15 cellular contexts compared by ENCODE assay signal in the genomic region with DNA sequence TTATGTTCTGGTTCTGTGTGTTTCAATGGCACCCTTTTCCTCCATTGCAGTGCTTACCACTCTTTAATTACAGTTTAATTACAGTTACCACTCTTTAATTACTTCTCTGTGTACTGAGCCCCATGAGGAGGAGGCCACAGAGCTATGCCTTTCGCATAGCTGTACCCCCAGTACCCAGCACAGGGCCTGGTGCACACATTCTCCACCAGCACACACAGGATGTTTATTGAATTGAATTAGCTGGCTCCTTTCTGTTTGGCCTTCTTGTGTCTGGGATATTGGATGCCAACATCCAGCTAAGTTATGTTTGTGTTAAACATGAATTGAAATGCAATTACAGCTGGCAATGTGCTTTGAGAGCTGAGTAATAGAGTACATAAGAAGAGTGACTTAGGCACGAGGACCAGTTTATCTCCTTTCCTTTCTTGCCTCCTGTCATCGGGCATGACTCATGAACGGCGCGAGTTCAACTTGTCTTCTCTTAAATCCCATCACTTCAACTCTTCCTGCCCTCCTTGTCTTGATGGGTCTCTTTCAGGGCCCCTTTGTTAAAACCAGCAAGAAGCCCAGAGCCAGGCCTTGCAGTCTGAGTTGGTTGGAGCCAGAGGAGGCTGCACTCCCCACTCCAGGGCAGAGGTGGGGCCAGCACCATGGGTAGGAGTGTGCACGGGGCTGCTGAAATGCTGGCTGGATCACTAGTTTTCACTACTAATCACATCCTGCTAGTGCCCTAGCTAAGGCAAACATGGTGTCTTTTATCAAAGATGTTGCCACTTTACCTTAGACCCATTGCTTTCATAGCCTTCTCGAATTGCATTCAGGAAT.
DNase-seq lines count a peak whose midpoint lies in the region; ATAC-seq lines count a peak whose summit lies in the region.
"Had no signal": no experiment of that assay in that cellular context is flagged by ENCODE, and none has a peak within 500 bp of the region (broad histone marks: within the 10 kb centered on the region; RNA-seq: fewer than 3 reads in every experiment).

No MANE protein-coding gene starts in this region.

- H3K27ac ChIP-seq in cingulate gyrus (ENCODE audit: low read depth, low read length): peak overlapping the region; percentile 58
- H3K27ac ChIP-seq: SK-N-MC had no signal

- no peak for ATAC-seq in GM21390 (IDR thresholded peaks at IDR 0.05; ENCODE audit: unreplicated experiment)
- ATAC-seq in HG02588 (IDR thresholded peaks at IDR 0.05; ENCODE audit: unreplicated experiment): no peak

- DNase-seq in LoVo (ENCODE audit: low spot score) (peak; percentile 47), globus pallidus (ENCODE audit: low spot score) (peak; percentile 32), superior temporal gyrus (ENCODE audit: extremely low spot score) (peak; percentile 30), cerebellar cortex (ENCODE audit: low spot score) (no peak), SIG-M5 (lab: John Stamatoyannopoulos, UW) (no peak)
- DNase-seq: activated CD4-positive, alpha-beta memory T cell treated with anti-CD3 and anti-CD28 coated beads for 36 hours; anterior cingulate cortex; HCEC 1CT; NCI-H1105; nucleus accumbens; stimulated activated CD4-positive, alpha-beta T cell treated with anti-CD3 and anti-CD28 coated beads, Interleukin-4, amount 100 ng/mL, for 24 hours had no signal

Comparison
In these comparisons a context has a peak if more than half of its experiments do, and no peak if none do; other contexts are left out.
1. DNase-seq: peak in LoVo (single experiment), globus pallidus (single experiment) and superior temporal gyrus (single experiment); none in cerebellar cortex (single experiment) and SIG-M5 (single experiment).